9 cellular contexts compared by ENCODE assay signal in genomic region chr12:5745251-5745888, GRCh38.
DNase-seq lines count a peak whose midpoint lies in the region; ATAC-seq and TF ChIP-seq lines count a peak whose summit lies in the region.
"Had no signal": no experiment of that assay in that cellular context is flagged by ENCODE, and none has a peak within 500 bp of the region (broad histone marks: within the 10 kb centered on the region; RNA-seq: fewer than 3 reads in every experiment).

No MANE protein-coding gene starts in this region.

- H3K4me3 ChIP-seq in AG04449 (ENCODE audit: low read depth, low read length) (no peak overlapping the region), GM12865 (ENCODE audit: low read depth, low read length) (no peak overlapping the region), MM.1S (ENCODE audit: low read length) (no peak overlapping the region), WERI-Rb-1 (ENCODE audit: low read depth, low read length) (no peak overlapping the region), dorsolateral prefrontal cortex (no peak overlapping the region), mesendoderm (ENCODE audit: low read length) (no peak overlapping the region)

- H4K8ac ChIP-seq in mesendoderm (ENCODE audit: low read depth, low read length), result no peak overlapping the region

- WGBS in mesendoderm (ENCODE audit: extremely low coverage, insufficient coverage, low lambda C conversion rate), result no CpG with 5 or more reads among the region's 6 CpGs

- peaks cover 0 to 1% of the 10 kb centered on the region in 2 donors for H3K4me1 Mint-ChIP-seq in stimulated activated naive B cell treated with anti-CD40 and anti-IgM and Interleukin-4, amounts not matched to agents 10 μg/mL and 1 μg/mL and 100 μg/mL, for 72 hours
- H3K4me1 Mint-ChIP-seq: naive B cell had no signal

- no peaks in the 10 kb centered on the region for H3K36me3 Mint-ChIP-seq in stimulated activated naive B cell treated with anti-CD40 and anti-IgM and Interleukin-4, amounts not matched to agents 10 μg/mL and 1 μg/mL and 100 μg/mL, for 72 hours
- H3K36me3 Mint-ChIP-seq: naive B cell had no signal

- H3K56ac ChIP-seq in mesendoderm (ENCODE audit: low read length), result no peak overlapping the region

- H3K23ac ChIP-seq in mesendoderm (ENCODE audit: low read length), result no peak overlapping the region

- H3K9ac ChIP-seq in MM.1S (ENCODE audit: low read length), result no peak overlapping the region
- H3K9ac ChIP-seq in mesendoderm (ENCODE audit: low read length), result no peak overlapping the region

- H4K5ac ChIP-seq in mesendoderm (ENCODE audit: low read length), result no peak overlapping the region

- H3K4me3 Mint-ChIP-seq in stimulated activated naive B cell treated with anti-CD40 and anti-IgM and Interleukin-4, amounts not matched to agents 10 μg/mL and 1 μg/mL and 100 μg/mL, for 72 hours, result no peak overlapping the region
- H3K4me3 Mint-ChIP-seq: naive B cell had no signal

- no peak overlapping the region for H2BK5ac ChIP-seq in mesendoderm (ENCODE audit: low read length)

- no peaks in the 10 kb centered on the region for H3K9me3 Mint-ChIP-seq in stimulated activated naive B cell treated with anti-CD40 and anti-IgM and Interleukin-4, amounts not matched to agents 10 μg/mL and 1 μg/mL and 100 μg/mL, for 72 hours
- H3K9me3 Mint-ChIP-seq: naive B cell had no signal

- intact Hi-C loops in dorsolateral prefrontal cortex (cut with DNase I), result loop anchor here in 1 of 2 donors (10.0 kb wide), 1 partner anchor 299 kb away; no protein-coding TSS in a partner anchor

- no peak overlapping the region for H2BK120ac ChIP-seq in mesendoderm (ENCODE audit: low read depth, low read length)

- CTCF ChIA-PET in AG04449 (lab: Yijun Ruan, JAX), result interaction anchor here (0.6 to 4.4 kb wide), 64 partner anchors 8 to 724 kb away, joined by 3 to 52 read pairs (median 4); no protein-coding TSS in a partner anchor

- H2BK15ac ChIP-seq in mesendoderm (replicated peaks; ENCODE audit: low read depth), result no peak overlapping the region

- H3K79me2 ChIP-seq in MM.1S (ENCODE audit: low read length) (no peaks in the 10 kb centered on the region), mesendoderm (ENCODE audit: control insufficient read depth, insufficient read depth, low read length) (no peaks in the 10 kb centered on the region)

- H3K27ac ChIP-seq in MM.1S (ENCODE audit: low read length) (no peak overlapping the region), WERI-Rb-1 (no peak overlapping the region), dorsolateral prefrontal cortex (no peak overlapping the region), mesendoderm (ENCODE audit: low read depth, low read length) (no peak overlapping the region)

- H3K27me3 Mint-ChIP-seq in stimulated activated naive B cell treated with anti-CD40 and anti-IgM and Interleukin-4, amounts not matched to agents 10 μg/mL and 1 μg/mL and 100 μg/mL, for 72 hours, result peaks cover 4 to 5% of the 10 kb centered on the region in 2 donors

- no peak overlapping the region for H3K18ac ChIP-seq in mesendoderm (ENCODE audit: low read length)

- H3K27me3 ChIP-seq in MM.1S (replicated peaks; ENCODE audit: insufficient read depth, low read length), result no peaks in the 10 kb centered on the region
- no peaks in the 10 kb centered on the region for H3K27me3 ChIP-seq in WERI-Rb-1 (ENCODE audit: insufficient read depth, low read depth, severe bottlenecking)
- peaks cover 0 to 2% (median 0%) of the 10 kb centered on the region in 45 donors for H3K27me3 ChIP-seq in dorsolateral prefrontal cortex
- no peaks in the 10 kb centered on the region for H3K27me3 ChIP-seq in mesendoderm (ENCODE audit: insufficient read depth, low read length, poor library complexity)

- POLR2A ChIA-PET in AG04449 (lab: Yijun Ruan, JAX), result interaction anchor here (1.5 kb wide), 1 partner anchor 313 kb away, joined by 4 read pairs; no protein-coding TSS in a partner anchor

- H3K4me1 ChIP-seq in MM.1S (ENCODE audit: low read length) (no peaks in the 10 kb centered on the region), mesendoderm (ENCODE audit: control insufficient read depth, low read depth, low read length) (no peaks in the 10 kb centered on the region)

- no peak overlapping the region for H2AK5ac ChIP-seq in mesendoderm (ENCODE audit: low read length)

- no peak overlapping the region for H3K4ac ChIP-seq in mesendoderm (ENCODE audit: low read depth, low read length)

- peak; percentile 88 for TF ChIP-seq CTCF in AG04449 (IDR thresholded peaks at IDR 0.05; ENCODE audit: insufficient read depth, low read length, missing control alignments)
- peak; percentile 87 for TF ChIP-seq CTCF in GM12865 (IDR thresholded peaks at IDR 0.05; ENCODE audit: insufficient read depth, low read depth, low read length, missing control alignments)
- peak; percentile 74 for TF ChIP-seq CTCF in MM.1S (IDR thresholded peaks at IDR 0.05; ENCODE audit: low read length)
- peak; percentile 95 for TF ChIP-seq CTCF in WERI-Rb-1 (IDR thresholded peaks at IDR 0.05; ENCODE audit: low read depth, low read length)
- peak; percentile 24 to 82 (median 69) for TF ChIP-seq CTCF in dorsolateral prefrontal cortex (IDR thresholded peaks at IDR 0.05 in 54 of 56, conservative IDR thresholded peaks at IDR 0.05 in 2 of 56; ENCODE audit: low read depth in 1 of 56, partially characterized antibody in 56 of 56)

- H3K36me3 ChIP-seq in MM.1S (replicated peaks; ENCODE audit: insufficient read depth, low read length) (no peaks in the 10 kb centered on the region), WERI-Rb-1 (peaks cover 18% of the 10 kb centered on the region), mesendoderm (ENCODE audit: control insufficient read depth, insufficient read depth, low read length) (no peaks in the 10 kb centered on the region)

- H4K20me1 ChIP-seq in MM.1S (ENCODE audit: insufficient read depth, low read length), result no peaks in the 10 kb centered on the region

- H3K9me3 ChIP-seq in MM.1S (replicated peaks; ENCODE audit: insufficient read depth, low read length), result no peaks in the 10 kb centered on the region
- H3K9me3 ChIP-seq in WERI-Rb-1 (ENCODE audit: severe bottlenecking), result no peaks in the 10 kb centered on the region

- no peaks in the 10 kb centered on the region for H3F3A ChIP-seq in MM.1S (ENCODE audit: insufficient read depth, low read length)

- ATAC-seq in stimulated activated naive B cell treated with anti-CD40 and anti-IgM and Interleukin-4, amounts not matched to agents 10 μg/mL and 1 μg/mL and 100 μg/mL, for 72 hours (replicated peaks), result peak; percentile 85
- no peak for ATAC-seq in GM18517 (IDR thresholded peaks at IDR 0.05; ENCODE audit: unreplicated experiment)

- H3K9me2 ChIP-seq in MM.1S (replicated peaks; ENCODE audit: insufficient read depth, low read length), result no peaks in the 10 kb centered on the region

- DNase-seq in AG04449 (ENCODE audit: low read depth, low spot score), result no peak
- peak; percentile 64 for DNase-seq in GM12865 (ENCODE audit: low read depth)
- peak; percentile 65 for DNase-seq in MM.1S
- peak; percentile 76 for DNase-seq in WERI-Rb-1
- DNase-seq in dorsolateral prefrontal cortex, result peak in 7 of 10 donors; percentile 17 to 63 (median 51)
- DNase-seq in mesendoderm, result peak; percentile 80
- peak; percentile 26 for DNase-seq in stimulated activated naive B cell treated with anti-CD40 and anti-IgM and Interleukin-4, amounts not matched to agents 10 μg/mL and 1 μg/mL and 100 μg/mL, for 72 hours
- DNase-seq: naive B cell had no signal

- no peak overlapping the region for H2AFZ ChIP-seq in MM.1S (ENCODE audit: low read length)

- H3K27ac Mint-ChIP-seq in stimulated activated naive B cell treated with anti-CD40 and anti-IgM and Interleukin-4, amounts not matched to agents 10 μg/mL and 1 μg/mL and 100 μg/mL, for 72 hours, result no peak overlapping the region
- H3K27ac Mint-ChIP-seq: naive B cell had no signal

- H3K4me2 ChIP-seq in MM.1S (ENCODE audit: low read depth, low read length) (no peak overlapping the region), mesendoderm (ENCODE audit: low read length) (no peak overlapping the region)

- H3K79me1 ChIP-seq in mesendoderm (ENCODE audit: low read length), result no peaks in the 10 kb centered on the region
